ENCODE assay signal across 9 cellular contexts in genomic region chr3:112092439-112093179, GRCh38. TPM values are rescaled to one million over a fixed set of nuclear protein-coding genes. Genes with fewer than 3 reads are reported as not detected.
DNase-seq lines count a peak whose midpoint lies in the region; ATAC-seq and TF ChIP-seq lines count a peak whose summit lies in the region.
"Had no signal": no experiment of that assay in that cellular context is flagged by ENCODE, and none has a peak within 500 bp of the region (broad histone marks: within the 10 kb centered on the region; RNA-seq: fewer than 3 reads in every experiment).

No MANE protein-coding gene starts in this region.

- H3K27ac Mint-ChIP-seq in brain, result peak overlapping the region in 1 of 5 experiments; percentile 68
- peak overlapping the region; percentile 98 for H3K27ac Mint-ChIP-seq in nephron progenitor cell
- no peak overlapping the region for H3K27ac Mint-ChIP-seq in activated T-cell treated with anti-CD3 and anti-CD28 coated beads, Interleukin-2, amount 50 U/mL, for 72 hours

- TF ChIP-seq CTCF in GM13976 (IDR thresholded peaks at IDR 0.05; ENCODE audit: borderline replicate concordance, control extremely low read depth, extremely low read depth, insufficient read depth, missing control alignments), result no peak
- no peak for TF ChIP-seq CTCF in brain (conservative IDR thresholded peaks at IDR 0.05)
- no peak for TF ChIP-seq CTCF in nephron progenitor cell (IDR thresholded peaks at IDR 0.05)

- H3K4me1 Mint-ChIP-seq in brain, result peaks cover 26% of the 10 kb centered on the region
- peaks cover 88% of the 10 kb centered on the region for H3K4me1 Mint-ChIP-seq in nephron progenitor cell
- peaks cover 36% of the 10 kb centered on the region for H3K4me1 Mint-ChIP-seq in activated T-cell treated with anti-CD3 and anti-CD28 coated beads, Interleukin-2, amount 50 U/mL, for 72 hours (ENCODE audit: low read depth)

- peak overlapping the region in 3 of 5 experiments; percentile 22 to 28 (median 23) for H3K4me3 Mint-ChIP-seq in brain
- peak overlapping the region; percentile 73 for H3K4me3 Mint-ChIP-seq in nephron progenitor cell
- no peak overlapping the region for H3K4me3 Mint-ChIP-seq in activated T-cell treated with anti-CD3 and anti-CD28 coated beads, Interleukin-2, amount 50 U/mL, for 72 hours

- in situ Hi-C loops in GM13976 (cut with MboI; ENCODE audit: low sequenced_read_pairs, unreplicated experiment), result no loop called here

- DNase-seq in GM13976 (ENCODE audit: low spot score) (peak; percentile 38), nephron progenitor cell (no peak), hepatic stellate cell (ENCODE audit: low spot score) (no peak), NCI-H1694 (lab: John Stamatoyannopoulos, UW) (no peak), NCI-H446 (lab: John Stamatoyannopoulos, UW) (no peak)
- no peak for DNase-seq in activated T-cell treated with anti-CD3 and anti-CD28 coated beads, Interleukin-2, amount 50 U/mL, for 72 hours
- DNase-seq: stimulated activated CD4-positive, alpha-beta T cell treated with anti-CD3 and anti-CD28 coated beads, Interleukin-4, amount 100 ng/mL, for 1 hour had no signal

- H3K9me3 Mint-ChIP-seq in brain, result no peaks in the 10 kb centered on the region
- no peaks in the 10 kb centered on the region for H3K9me3 Mint-ChIP-seq in nephron progenitor cell
- H3K9me3 Mint-ChIP-seq in activated T-cell treated with anti-CD3 and anti-CD28 coated beads, Interleukin-2, amount 50 U/mL, for 72 hours, result no peaks in the 10 kb centered on the region

- H3K36me3 Mint-ChIP-seq in brain, result no peaks in the 10 kb centered on the region
- H3K36me3 Mint-ChIP-seq in nephron progenitor cell (ENCODE audit: low read depth), result peaks cover 42% of the 10 kb centered on the region
- H3K36me3 Mint-ChIP-seq in activated T-cell treated with anti-CD3 and anti-CD28 coated beads, Interleukin-2, amount 50 U/mL, for 72 hours (ENCODE audit: insufficient read depth in 2 of 2), result no peaks in the 10 kb centered on the region

- ATAC-seq in HG03159 (IDR thresholded peaks at IDR 0.05; ENCODE audit: unreplicated experiment), result peak; percentile 56
- no peak for ATAC-seq in activated T-cell treated with anti-CD3 and anti-CD28 coated beads, Interleukin-2, amount 50 U/mL, for 72 hours (replicated peaks in 1 of 2)

- peaks cover 7% of the 10 kb centered on the region for H3K27me3 Mint-ChIP-seq in brain
- no peaks in the 10 kb centered on the region for H3K27me3 Mint-ChIP-seq in nephron progenitor cell (ENCODE audit: low read depth, poor library complexity)
- peaks cover 11% of the 10 kb centered on the region for H3K27me3 Mint-ChIP-seq in activated T-cell treated with anti-CD3 and anti-CD28 coated beads, Interleukin-2, amount 50 U/mL, for 72 hours (ENCODE audit: low read depth)

RNA-seq across cellular contexts. Expression of gene C3orf52, which starts 6.4 kb away (rescaled TPM):
- polyA plus RNA-seq in brain (ENCODE audit: insufficient read depth, low read depth, low replicate concordance), result 0.27 TPM
- 1 to 10 TPM; 3.2 to 4.1 TPM for total RNA-seq in activated T-cell treated with anti-CD3 and anti-CD28 coated beads, Interleukin-2, amount 50 U/mL, for 72 hours

RNA-seq across cellular contexts. Expression of gene GCSAM, which starts 40.4 kb away (rescaled TPM):
- polyA plus RNA-seq in brain (ENCODE audit: insufficient read depth, low read depth, low replicate concordance), result not detected
- 10 to 100 TPM; 17.8 to 26.5 TPM for total RNA-seq in activated T-cell treated with anti-CD3 and anti-CD28 coated beads, Interleukin-2, amount 50 U/mL, for 72 hours

RNA-seq across cellular contexts. Expression of gene TMPRSS7, which starts 58.1 kb away (rescaled TPM):
- polyA plus RNA-seq in brain (ENCODE audit: insufficient read depth, low read depth, low replicate concordance), result not detected
- under 1 TPM; 0.09 to 0.17 TPM for total RNA-seq in activated T-cell treated with anti-CD3 and anti-CD28 coated beads, Interleukin-2, amount 50 U/mL, for 72 hours

Comparison
In these comparisons a context has a peak if more than half of its experiments do, and no peak if none do; other contexts are left out.
1. H3K4me3 Mint-ChIP-seq: peak in brain (3 of 5) and nephron progenitor cell (single experiment); none in activated T-cell treated with anti-CD3 and anti-CD28 coated beads, Interleukin-2, amount 50 U/mL, for 72 hours (0 of 2).